ENCODE assay signal across 19 cellular contexts in the genomic region with DNA sequence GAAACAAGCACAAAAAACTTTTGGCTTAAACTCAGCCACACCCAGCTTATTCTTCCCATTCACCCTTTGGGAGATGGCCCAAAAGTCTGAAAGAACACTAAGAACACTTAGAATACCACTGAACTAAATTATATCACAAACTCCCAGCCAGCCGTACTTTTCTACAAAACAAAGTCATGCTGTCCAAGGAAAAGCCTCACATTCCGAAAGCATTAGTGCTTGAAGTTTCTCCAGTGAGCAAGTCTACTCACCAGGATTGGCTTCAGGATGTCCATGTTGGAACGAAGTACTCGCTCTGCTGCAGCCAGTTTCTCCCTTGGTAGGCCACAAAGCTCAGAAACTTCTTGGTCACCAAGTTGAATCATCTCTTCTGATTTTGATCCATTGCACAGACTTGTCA.
DNase-seq lines count a peak whose midpoint lies in the region; ATAC-seq and TF ChIP-seq lines count a peak whose summit lies in the region.
"Had no signal": no experiment of that assay in that cellular context is flagged by ENCODE, and none has a peak within 500 bp of the region (broad histone marks: within the 10 kb centered on the region; RNA-seq: fewer than 3 reads in every experiment).

No MANE protein-coding gene starts in this region.

- H3K9me3 ChIP-seq in right atrium auricular region, result no peaks in the 10 kb centered on the region
- no peaks in the 10 kb centered on the region for H3K9me3 ChIP-seq in vagina

- TF ChIP-seq POLR2A in vagina (IDR thresholded peaks at IDR 0.05), result no peak

- H3K4me3 ChIP-seq in right atrium auricular region, result no peak overlapping the region
- H3K4me3 ChIP-seq in vagina, result no peak overlapping the region

- peak; percentile 6 for ATAC-seq in Right ventricle myocardium superior (ENCODE audit: poor library complexity)
- ATAC-seq in left ventricle myocardium superior, result peak; percentile 37
- ATAC-seq: Panc1 had no signal

- H3K27ac ChIP-seq in right atrium auricular region, result peak overlapping the region in 1 of 2 donors; percentile 14
- H3K27ac ChIP-seq in vagina, result peak overlapping the region; percentile 12

- intact Hi-C loops in Right ventricle myocardium superior (cut with DNase I) (no loop called here), left ventricle myocardium superior (cut with micrococcal nuclease) (no loop called here), vagina (cut with DNase I) (no loop called here)

- DNase-seq in Right ventricle myocardium superior, result no peak
- no peak for DNase-seq in right atrium auricular region (ENCODE audit: low spot score)
- DNase-seq in dedifferentiated amniotic fluid mesenchymal stem cell (ENCODE audit: extremely low spot score), result peak; percentile 72
- DNase-seq in left ventricle myocardium superior, result no peak
- DNase-seq in vagina (ENCODE audit: extremely low spot score in 2 of 2), result no peak
- no peak for DNase-seq in NOMO-1 treated with dmso at 0.1 percent for 144 hours (lab: John Stamatoyannopoulos, UW; ENCODE audit: unreplicated experiment)
- no peak for DNase-seq in stimulated activated CD4-positive, alpha-beta T cell treated with anti-CD3 and anti-CD28 coated beads, Interleukin-4, amount 100 ng/mL, for 24 hours
- no peak for DNase-seq in NCI-H187 treated with DMSO at 0.1 percent for 48 hours (lab: John Stamatoyannopoulos, UW)
- DNase-seq: 8988T; activated CD4-positive, alpha-beta T cell treated with anti-CD3 and anti-CD28 coated beads, Interleukin-2, amount 10 ng/mL, durations not matched to agents 7 days and 5 days; activated naive CD4-positive, alpha-beta T cell treated with anti-CD3 and anti-CD28 coated beads, Interleukin-2, amount 50 U/mL, for 16 hours; CD4-positive, alpha-beta memory T cell; central memory CD4-positive, alpha-beta T cell; DMS79 treated with DMSO at 0.1 percent for 48 hours; head of caudate nucleus; KBM-7; left cardiac atrium; nucleus accumbens had no signal

- H3K36me3 ChIP-seq in right atrium auricular region (peaks cover 21% of the 10 kb centered on the region), vagina (peaks cover 0 to 21% of the 10 kb centered on the region in 2 donors)

- TF ChIP-seq CTCF in right atrium auricular region (IDR thresholded peaks at IDR 0.05), result no peak
- no peak for TF ChIP-seq CTCF in vagina (IDR thresholded peaks at IDR 0.05)

- peaks cover 0 to 10% of the 10 kb centered on the region in 2 donors for H3K4me1 ChIP-seq in right atrium auricular region
- peaks cover 79% of the 10 kb centered on the region for H3K4me1 ChIP-seq in vagina

- H3K27me3 ChIP-seq in right atrium auricular region (no peaks in the 10 kb centered on the region), vagina (no peaks in the 10 kb centered on the region)
